19 cellular contexts compared by ENCODE assay signal in the genomic region with DNA sequence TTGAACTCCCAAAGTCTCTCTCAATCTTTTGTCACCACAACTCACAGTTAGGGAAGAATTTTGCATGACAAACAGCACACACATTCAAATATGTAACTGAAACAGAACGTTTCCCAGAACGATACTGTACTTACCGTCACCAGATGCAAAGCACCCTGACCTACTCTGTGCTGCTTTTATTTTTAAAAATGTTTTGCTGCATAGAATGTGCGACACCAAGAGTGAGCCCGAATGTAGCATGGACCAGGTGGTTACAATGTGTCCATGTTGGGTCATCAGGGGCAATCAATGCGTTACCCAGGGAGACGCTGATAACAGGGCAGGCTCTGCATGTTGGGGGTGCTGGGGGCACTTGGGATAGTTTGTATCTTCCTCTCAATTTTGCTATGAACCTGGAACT. TPM values are rescaled to one million over a fixed set of nuclear protein-coding genes. Genes with fewer than 3 reads are reported as not detected.
DNase-seq lines count a peak whose midpoint lies in the region; ATAC-seq lines count a peak whose summit lies in the region.
"Had no signal": no experiment of that assay in that cellular context is flagged by ENCODE, and none has a peak within 500 bp of the region (broad histone marks: within the 10 kb centered on the region; RNA-seq: fewer than 3 reads in every experiment).

No MANE protein-coding gene starts in this region.

- DNase-seq in memory B cell (ENCODE audit: low spot score in 2 of 2) (no peak), HCEC 1CT (no peak), activated T-cell treated with anti-CD3 and anti-CD28 coated beads for 4 hours (no peak), NCI-H748 treated with DMSO at 0.1 percent for 48 hours (lab: John Stamatoyannopoulos, UW) (no peak)
- DNase-seq in activated T-cell treated with anti-CD3 and anti-CD28 coated beads, Interleukin-2, amount 50 U/mL, for 4 hours, result no peak
- DNase-seq: activated CD8-positive, alpha-beta memory T cell treated with anti-CD3 and anti-CD28 coated beads, Interleukin-2, amount 50 U/mL, for 48 hours; dermis blood vessel endothelial cell; erythroblast; NCI-H2107; NK-92 treated with Interleukin-12 subunit alpha and Interleukin-12 subunit beta, amount 100 ng/mL, for 24 hours; SHP77 had no signal

- H3K4me1 Mint-ChIP-seq in memory B cell, result peaks cover 4% of the 10 kb centered on the region
- H3K4me1 Mint-ChIP-seq in activated T-cell treated with anti-CD3 and anti-CD28 coated beads, Interleukin-2, amount 50 U/mL, for 4 hours (ENCODE audit: low read depth), result no peaks in the 10 kb centered on the region

- peaks cover 21% of the 10 kb centered on the region for H3K27me3 Mint-ChIP-seq in memory B cell
- H3K27me3 Mint-ChIP-seq in activated T-cell treated with anti-CD3 and anti-CD28 coated beads, Interleukin-2, amount 50 U/mL, for 4 hours (ENCODE audit: low read depth), result peaks cover 41% of the 10 kb centered on the region

- ATAC-seq in GM18870 (IDR thresholded peaks at IDR 0.05; ENCODE audit: unreplicated experiment) (peak; percentile 45), HG02588 (IDR thresholded peaks at IDR 0.05; ENCODE audit: unreplicated experiment) (peak; percentile 76), HG03432 (IDR thresholded peaks at IDR 0.05; ENCODE audit: unreplicated experiment) (peak; percentile 58), memory B cell (ENCODE audit: low read depth) (peak; percentile 34)
- no peak for ATAC-seq in activated T-cell treated with anti-CD3 and anti-CD28 coated beads, Interleukin-2, amount 50 U/mL, for 4 hours
- ATAC-seq: activated naive CD4-positive, alpha-beta T cell treated with anti-CD3 and anti-CD28 coated beads, Interleukin-2, amount 50 U/mL, for 72 hours had no signal

- H3K9me3 Mint-ChIP-seq in memory B cell, result no peaks in the 10 kb centered on the region
- H3K9me3 Mint-ChIP-seq in activated T-cell treated with anti-CD3 and anti-CD28 coated beads, Interleukin-2, amount 50 U/mL, for 4 hours, result no peaks in the 10 kb centered on the region
- H3K9me3 Mint-ChIP-seq: activated naive CD4-positive, alpha-beta T cell treated with anti-CD3 and anti-CD28 coated beads, Interleukin-2, amount 50 U/mL, for 72 hours; brain; IgD-negative memory B cell; neural progenitor cell; T-helper 1 cell treated with Interleukin-12 subunit alpha and Interleukin-12 subunit beta and Interleukin-4 antibody, amounts not matched to agents 30 μg/mL and 1 μg/mL, for 36 hours had no signal

- H3K27ac Mint-ChIP-seq in memory B cell, result no peak overlapping the region
- H3K27ac Mint-ChIP-seq: activated naive CD4-positive, alpha-beta T cell treated with anti-CD3 and anti-CD28 coated beads, Interleukin-2, amount 50 U/mL, for 72 hours; brain; IgD-negative memory B cell; neural progenitor cell; T-helper 1 cell treated with Interleukin-12 subunit alpha and Interleukin-12 subunit beta and Interleukin-4 antibody, amounts not matched to agents 30 μg/mL and 1 μg/mL, for 36 hours had no signal

- H3K36me3 Mint-ChIP-seq in memory B cell, result no peaks in the 10 kb centered on the region
- H3K36me3 Mint-ChIP-seq in activated T-cell treated with anti-CD3 and anti-CD28 coated beads, Interleukin-2, amount 50 U/mL, for 4 hours (ENCODE audit: insufficient read depth), result no peaks in the 10 kb centered on the region
- H3K36me3 Mint-ChIP-seq: activated naive CD4-positive, alpha-beta T cell treated with anti-CD3 and anti-CD28 coated beads, Interleukin-2, amount 50 U/mL, for 72 hours; brain; IgD-negative memory B cell; neural progenitor cell had no signal

- no peak overlapping the region for H3K4me3 Mint-ChIP-seq in memory B cell
- no peak overlapping the region for H3K4me3 Mint-ChIP-seq in activated T-cell treated with anti-CD3 and anti-CD28 coated beads, Interleukin-2, amount 50 U/mL, for 4 hours
- H3K4me3 Mint-ChIP-seq: brain; neural progenitor cell; T-helper 1 cell treated with Interleukin-12 subunit alpha and Interleukin-12 subunit beta and Interleukin-4 antibody, amounts not matched to agents 30 μg/mL and 1 μg/mL, for 36 hours had no signal

RNA-seq across cellular contexts. Expression of a gene that starts 14.6 kb away (rescaled TPM):
- 100 to 1,000 TPM; 434 to 457 (median 451) TPM for total RNA-seq in activated T-cell treated with anti-CD3 and anti-CD28 coated beads, Interleukin-2, amount 50 U/mL, for 4 hours

Comparison
In these comparisons a context has a peak if more than half of its experiments do, and no peak if none do; other contexts are left out.
1. ATAC-seq: peak in GM18870 (single experiment), HG02588 (single experiment), HG03432 (single experiment) and memory B cell (single experiment); none in activated T-cell treated with anti-CD3 and anti-CD28 coated beads, Interleukin-2, amount 50 U/mL, for 4 hours (0 of 2).